ENCODE assay signal across 18 cellular contexts in genomic region chr10:21797984-21798765, GRCh38.
DNase-seq lines count a peak whose midpoint lies in the region; ATAC-seq and TF ChIP-seq lines count a peak whose summit lies in the region.
"Had no signal": no experiment of that assay in that cellular context is flagged by ENCODE, and none has a peak within 500 bp of the region (broad histone marks: within the 10 kb centered on the region; RNA-seq: fewer than 3 reads in every experiment).

No MANE protein-coding gene starts in this region.

- H3K4me3 Mint-ChIP-seq in activated naive CD4-positive, alpha-beta T cell treated with anti-CD3 and anti-CD28 coated beads for 36 hours, result no peak overlapping the region
- H3K4me3 Mint-ChIP-seq in activated naive CD8-positive, alpha-beta T cell treated with anti-CD3 and anti-CD28 coated beads, Interleukin-2, amount 50 U/mL, for 24 hours, result no peak overlapping the region
- no peak overlapping the region for H3K4me3 Mint-ChIP-seq in neural crest cell

- peak; percentile 57 for ATAC-seq in HG02981 (IDR thresholded peaks at IDR 0.05; ENCODE audit: unreplicated experiment)
- no peak for ATAC-seq in activated naive CD8-positive, alpha-beta T cell treated with anti-CD3 and anti-CD28 coated beads, Interleukin-2, amount 50 U/mL, for 24 hours
- ATAC-seq in GM21717 (IDR thresholded peaks at IDR 0.05; ENCODE audit: unreplicated experiment), result no peak
- ATAC-seq in activated CD4-positive, CD25-positive, alpha-beta regulatory T cell treated with anti-CD3 and anti-CD28 coated beads, Interleukin-2, amount 50 U/mL, for 24 hours, result no peak
- ATAC-seq in gastrocnemius medialis, result no peak
- ATAC-seq: PC-3 had no signal

- H3K27me3 ChIP-seq in gastrocnemius medialis, result no peaks in the 10 kb centered on the region
- H3K27me3 ChIP-seq: BLaER1 treated with 17β-estradiol and CSF1 and Interleukin-3, amounts not matched to agents 10 nM and 100 nM; hepatocyte had no signal

- H3K27ac Mint-ChIP-seq in activated naive CD4-positive, alpha-beta T cell treated with anti-CD3 and anti-CD28 coated beads for 36 hours, result peak overlapping the region; percentile 11
- peak overlapping the region; percentile 3 for H3K27ac Mint-ChIP-seq in activated naive CD8-positive, alpha-beta T cell treated with anti-CD3 and anti-CD28 coated beads, Interleukin-2, amount 50 U/mL, for 24 hours
- peak overlapping the region; percentile 4 for H3K27ac Mint-ChIP-seq in neural crest cell (ENCODE audit: unreplicated experiment)

- H3K27me3 Mint-ChIP-seq in activated naive CD4-positive, alpha-beta T cell treated with anti-CD3 and anti-CD28 coated beads for 36 hours (ENCODE audit: low read depth), result no peaks in the 10 kb centered on the region
- H3K27me3 Mint-ChIP-seq in activated naive CD8-positive, alpha-beta T cell treated with anti-CD3 and anti-CD28 coated beads, Interleukin-2, amount 50 U/mL, for 24 hours, result no peaks in the 10 kb centered on the region
- H3K27me3 Mint-ChIP-seq in neural crest cell (ENCODE audit: low read depth), result no peaks in the 10 kb centered on the region

- no peaks in the 10 kb centered on the region for H3K36me3 ChIP-seq in gastrocnemius medialis
- H3K36me3 ChIP-seq: BLaER1 treated with 17β-estradiol and CSF1 and Interleukin-3, amounts not matched to agents 10 nM and 100 nM had no signal

- no peaks in the 10 kb centered on the region for H3K9me3 ChIP-seq in gastrocnemius medialis

- CTCF ChIA-PET in activated naive CD4-positive, alpha-beta T cell treated with anti-CD3 and anti-CD28 coated beads for 36 hours (lab: Charles Lee), result no interaction called here

- peaks cover 15% of the 10 kb centered on the region for H3K36me3 Mint-ChIP-seq in activated naive CD4-positive, alpha-beta T cell treated with anti-CD3 and anti-CD28 coated beads for 36 hours (ENCODE audit: low read depth)
- H3K36me3 Mint-ChIP-seq in activated naive CD8-positive, alpha-beta T cell treated with anti-CD3 and anti-CD28 coated beads, Interleukin-2, amount 50 U/mL, for 24 hours (ENCODE audit: low read depth), result peaks cover 39% of the 10 kb centered on the region
- H3K36me3 Mint-ChIP-seq in neural crest cell (ENCODE audit: low read depth), result peaks cover 39% of the 10 kb centered on the region

- no peak for TF ChIP-seq CTCF in neural crest cell (conservative IDR thresholded peaks at IDR 0.05)
- TF ChIP-seq CTCF in gastrocnemius medialis (IDR thresholded peaks at IDR 0.05 in 4 of 5, conservative IDR thresholded peaks at IDR 0.05 in 1 of 5), result no peak

- in situ Hi-C loops in gastrocnemius medialis (cut with MboI; ENCODE audit: low sequenced_read_pairs in 4 of 4), result no loop called here

- peaks cover 14% of the 10 kb centered on the region for H3K4me1 Mint-ChIP-seq in activated naive CD4-positive, alpha-beta T cell treated with anti-CD3 and anti-CD28 coated beads for 36 hours (ENCODE audit: low read depth)
- H3K4me1 Mint-ChIP-seq in activated naive CD8-positive, alpha-beta T cell treated with anti-CD3 and anti-CD28 coated beads, Interleukin-2, amount 50 U/mL, for 24 hours, result peaks cover 12% of the 10 kb centered on the region
- H3K4me1 Mint-ChIP-seq in neural crest cell, result peaks cover 22% of the 10 kb centered on the region

- no peaks in the 10 kb centered on the region for H3K4me1 ChIP-seq in gastrocnemius medialis
- H3K4me1 ChIP-seq: BLaER1 treated with 17β-estradiol and CSF1 and Interleukin-3, amounts not matched to agents 10 nM and 100 nM; parathyroid adenoma had no signal

- no peak overlapping the region for H3K27ac ChIP-seq in gastrocnemius medialis
- H3K27ac ChIP-seq: BLaER1 treated with 17β-estradiol and CSF1 and Interleukin-3, amounts not matched to agents 10 nM and 100 nM; hepatocyte; KMS-11; parathyroid adenoma had no signal

- H3K9me3 Mint-ChIP-seq in activated naive CD4-positive, alpha-beta T cell treated with anti-CD3 and anti-CD28 coated beads for 36 hours, result no peaks in the 10 kb centered on the region
- peaks cover 11% of the 10 kb centered on the region for H3K9me3 Mint-ChIP-seq in activated naive CD8-positive, alpha-beta T cell treated with anti-CD3 and anti-CD28 coated beads, Interleukin-2, amount 50 U/mL, for 24 hours
- H3K9me3 Mint-ChIP-seq in neural crest cell, result peaks cover 6% of the 10 kb centered on the region

- no peak for TF ChIP-seq POLR2A in gastrocnemius medialis (IDR thresholded peaks at IDR 0.05)

- intact Hi-C loops in activated naive CD4-positive, alpha-beta T cell treated with anti-CD3 and anti-CD28 coated beads for 36 hours (cut with micrococcal nuclease), result no loop called here
- intact Hi-C loops in gastrocnemius medialis (cut with DNase I; ENCODE audit: low total_unique reads), result no loop called here

- DNase-seq in activated naive CD4-positive, alpha-beta T cell treated with anti-CD3 and anti-CD28 coated beads for 36 hours, result no peak
- DNase-seq in activated naive CD4-positive, alpha-beta T cell treated with anti-CD3 and anti-CD28 coated beads, Interleukin-2, amount 50 U/mL, for 16 hours, result no peak
- DNase-seq in activated naive CD8-positive, alpha-beta T cell treated with anti-CD3 and anti-CD28 coated beads, Interleukin-2, amount 50 U/mL, for 24 hours, result no peak
- DNase-seq in neural crest cell (ENCODE audit: low read depth, low spot score) (no peak), gastrocnemius medialis (no peak)
- DNase-seq: mammary epithelial cell; NCI-H187 treated with DMSO at 0.1 percent for 48 hours; NCI-H2227 treated with DMSO at 0.1 percent for 48 hours; PC-3; SIG-M5; stimulated activated CD4-positive, alpha-beta T cell treated with anti-CD3 and anti-CD28 coated beads, Interleukin-4, amount 100 ng/mL, for 1 hour had no signal

- H3K4me3 ChIP-seq in gastrocnemius medialis, result no peak overlapping the region
- H3K4me3 ChIP-seq: BLaER1 treated with 17β-estradiol and CSF1 and Interleukin-3, amounts not matched to agents 10 nM and 100 nM; hepatocyte had no signal
